ENCODE assay signal across 2 cellular contexts in the genomic region with DNA sequence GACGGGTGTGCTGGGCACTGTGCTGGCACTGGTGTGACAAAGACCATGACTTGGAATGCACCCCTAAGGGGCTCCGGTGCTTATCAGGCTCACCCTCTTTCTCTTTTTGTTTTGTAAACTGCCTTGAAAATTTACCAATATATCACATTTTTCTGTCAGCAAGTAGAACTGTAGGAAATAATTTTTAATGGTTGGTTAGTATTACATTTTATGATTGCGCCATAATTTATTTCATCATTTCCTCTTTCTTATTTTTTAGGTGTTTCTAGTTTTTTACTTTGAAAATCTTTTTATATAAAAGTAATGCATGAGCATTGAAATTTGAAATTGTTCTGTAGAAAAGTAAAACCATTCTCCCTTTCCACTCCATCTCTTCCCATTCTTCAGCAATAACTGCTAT.
A peak's percentile ranks its signal among the peaks of the same experiment; 100 is the strongest.
TF ChIP-seq lines count a peak whose summit lies in the region.

No MANE protein-coding gene starts in this region.

TF ChIP-seq in IMR-90, 13 proteins besides CTCF, POLR2A, EP300 and RAD21:
- TF ChIP-seq RCOR1 (IDR thresholded peaks at IDR 0.05; ENCODE audit: insufficient replicate concordance, low read length), result no peak
- TF ChIP-seq, protein P1, sequence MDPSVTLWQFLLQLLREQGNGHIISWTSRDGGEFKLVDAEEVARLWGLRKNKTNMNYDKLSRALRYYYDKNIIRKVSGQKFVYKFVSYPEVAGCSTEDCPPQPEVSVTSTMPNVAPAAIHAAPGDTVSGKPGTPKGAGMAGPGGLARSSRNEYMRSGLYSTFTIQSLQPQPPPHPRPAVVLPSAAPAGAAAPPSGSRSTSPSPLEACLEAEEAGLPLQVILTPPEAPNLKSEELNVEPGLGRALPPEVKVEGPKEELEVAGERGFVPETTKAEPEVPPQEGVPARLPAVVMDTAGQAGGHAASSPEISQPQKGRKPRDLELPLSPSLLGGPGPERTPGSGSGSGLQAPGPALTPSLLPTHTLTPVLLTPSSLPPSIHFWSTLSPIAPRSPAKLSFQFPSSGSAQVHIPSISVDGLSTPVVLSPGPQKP (IDR thresholded peaks at IDR 0.05; ENCODE audit: borderline replicate concordance, low read depth, low read length), result no peak
- TF ChIP-seq, protein P2, sequence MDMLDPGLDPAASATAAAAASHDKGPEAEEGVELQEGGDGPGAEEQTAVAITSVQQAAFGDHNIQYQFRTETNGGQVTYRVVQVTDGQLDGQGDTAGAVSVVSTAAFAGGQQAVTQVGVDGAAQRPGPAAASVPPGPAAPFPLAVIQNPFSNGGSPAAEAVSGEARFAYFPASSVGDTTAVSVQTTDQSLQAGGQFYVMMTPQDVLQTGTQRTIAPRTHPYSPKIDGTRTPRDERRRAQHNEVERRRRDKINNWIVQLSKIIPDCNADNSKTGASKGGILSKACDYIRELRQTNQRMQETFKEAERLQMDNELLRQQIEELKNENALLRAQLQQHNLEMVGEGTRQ (IDR thresholded peaks at IDR 0.05; ENCODE audit: low read depth, low read length), result no peak
- peak; percentile 57 for TF ChIP-seq CEBPB (IDR thresholded peaks at IDR 0.05; ENCODE audit: low read depth, low read length)
- no peak for TF ChIP-seq MAZ (IDR thresholded peaks at IDR 0.05; ENCODE audit: borderline replicate concordance, low read depth, low read length)
- no peak for TF ChIP-seq NFE2L2 (IDR thresholded peaks at IDR 0.05; ENCODE audit: low read depth, low read length)
- no peak for TF ChIP-seq MAFK (IDR thresholded peaks at IDR 0.05; ENCODE audit: low read depth, low read length)

TF ChIP-seq in K562, 482 proteins besides CTCF, POLR2A, EP300 and RAD21:
- TF ChIP-seq MEF2A (IDR thresholded peaks at IDR 0.05; ENCODE audit: control insufficient read depth, low read depth, low read length), result no peak
- TF ChIP-seq, protein P3, sequence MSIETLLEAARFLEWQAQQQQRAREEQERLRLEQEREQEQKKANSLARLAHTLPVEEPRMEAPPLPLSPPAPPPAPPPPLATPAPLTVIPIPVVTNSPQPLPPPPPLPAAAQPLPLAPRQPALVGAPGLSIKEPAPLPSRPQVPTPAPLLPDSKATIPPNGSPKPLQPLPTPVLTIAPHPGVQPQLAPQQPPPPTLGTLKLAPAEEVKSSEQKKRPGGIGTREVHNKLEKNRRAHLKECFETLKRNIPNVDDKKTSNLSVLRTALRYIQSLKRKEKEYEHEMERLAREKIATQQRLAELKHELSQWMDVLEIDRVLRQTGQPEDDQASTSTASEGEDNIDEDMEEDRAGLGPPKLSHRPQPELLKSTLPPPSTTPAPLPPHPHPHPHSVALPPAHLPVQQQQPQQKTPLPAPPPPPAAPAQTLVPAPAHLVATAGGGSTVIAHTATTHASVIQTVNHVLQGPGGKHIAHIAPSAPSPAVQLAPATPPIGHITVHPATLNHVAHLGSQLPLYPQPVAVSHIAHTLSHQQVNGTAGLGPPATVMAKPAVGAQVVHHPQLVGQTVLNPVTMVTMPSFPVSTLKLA (conservative IDR thresholded peaks at IDR 0.05), result no peak
- TF ChIP-seq NFATC3 (IDR thresholded peaks at IDR 0.05), result no peak
- TF ChIP-seq ZNF23 (CRISPR knock-in tag; IDR thresholded peaks at IDR 0.05), result no peak
- TF ChIP-seq CEBPG (CRISPR knock-in tag; IDR thresholded peaks at IDR 0.05), result no peak
- TF ChIP-seq CEBPG (tag; conservative IDR thresholded peaks at IDR 0.05 in 1 of 2, IDR thresholded peaks at IDR 0.05 in 1 of 2), result peak in 1 of 2 experiments; percentile 77; a peak in 3 of 4 replicates
- TF ChIP-seq RBFOX2 (IDR thresholded peaks at IDR 0.05; ENCODE audit: low read depth, low read length), result no peak
- peak; percentile 41; the same call in 1 of the 2 replicates for TF ChIP-seq CEBPB (tag; IDR thresholded peaks at IDR 0.05)
- no peak for TF ChIP-seq EHMT2 (IDR thresholded peaks at IDR 0.05)
- TF ChIP-seq ZC3H8 (IDR thresholded peaks at IDR 0.05), result no peak
- TF ChIP-seq, protein P4, sequence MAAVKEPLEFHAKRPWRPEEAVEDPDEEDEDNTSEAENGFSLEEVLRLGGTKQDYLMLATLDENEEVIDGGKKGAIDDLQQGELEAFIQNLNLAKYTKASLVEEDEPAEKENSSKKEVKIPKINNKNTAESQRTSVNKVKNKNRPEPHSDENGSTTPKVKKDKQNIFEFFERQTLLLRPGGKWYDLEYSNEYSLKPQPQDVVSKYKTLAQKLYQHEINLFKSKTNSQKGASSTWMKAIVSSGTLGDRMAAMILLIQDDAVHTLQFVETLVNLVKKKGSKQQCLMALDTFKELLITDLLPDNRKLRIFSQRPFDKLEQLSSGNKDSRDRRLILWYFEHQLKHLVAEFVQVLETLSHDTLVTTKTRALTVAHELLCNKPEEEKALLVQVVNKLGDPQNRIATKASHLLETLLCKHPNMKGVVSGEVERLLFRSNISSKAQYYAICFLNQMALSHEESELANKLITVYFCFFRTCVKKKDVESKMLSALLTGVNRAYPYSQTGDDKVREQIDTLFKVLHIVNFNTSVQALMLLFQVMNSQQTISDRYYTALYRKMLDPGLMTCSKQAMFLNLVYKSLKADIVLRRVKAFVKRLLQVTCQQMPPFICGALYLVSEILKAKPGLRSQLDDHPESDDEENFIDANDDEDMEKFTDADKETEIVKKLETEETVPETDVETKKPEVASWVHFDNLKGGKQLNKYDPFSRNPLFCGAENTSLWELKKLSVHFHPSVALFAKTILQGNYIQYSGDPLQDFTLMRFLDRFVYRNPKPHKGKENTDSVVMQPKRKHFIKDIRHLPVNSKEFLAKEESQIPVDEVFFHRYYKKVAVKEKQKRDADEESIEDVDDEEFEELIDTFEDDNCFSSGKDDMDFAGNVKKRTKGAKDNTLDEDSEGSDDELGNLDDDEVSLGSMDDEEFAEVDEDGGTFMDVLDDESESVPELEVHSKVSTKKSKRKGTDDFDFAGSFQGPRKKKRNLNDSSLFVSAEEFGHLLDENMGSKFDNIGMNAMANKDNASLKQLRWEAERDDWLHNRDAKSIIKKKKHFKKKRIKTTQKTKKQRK (IDR thresholded peaks at IDR 0.05; ENCODE audit: borderline replicate concordance, low read depth, low read length), result no peak
- TF ChIP-seq TCF7L2 (IDR thresholded peaks at IDR 0.05; ENCODE audit: low read depth, low read length), result no peak
- TF ChIP-seq, protein P5, sequence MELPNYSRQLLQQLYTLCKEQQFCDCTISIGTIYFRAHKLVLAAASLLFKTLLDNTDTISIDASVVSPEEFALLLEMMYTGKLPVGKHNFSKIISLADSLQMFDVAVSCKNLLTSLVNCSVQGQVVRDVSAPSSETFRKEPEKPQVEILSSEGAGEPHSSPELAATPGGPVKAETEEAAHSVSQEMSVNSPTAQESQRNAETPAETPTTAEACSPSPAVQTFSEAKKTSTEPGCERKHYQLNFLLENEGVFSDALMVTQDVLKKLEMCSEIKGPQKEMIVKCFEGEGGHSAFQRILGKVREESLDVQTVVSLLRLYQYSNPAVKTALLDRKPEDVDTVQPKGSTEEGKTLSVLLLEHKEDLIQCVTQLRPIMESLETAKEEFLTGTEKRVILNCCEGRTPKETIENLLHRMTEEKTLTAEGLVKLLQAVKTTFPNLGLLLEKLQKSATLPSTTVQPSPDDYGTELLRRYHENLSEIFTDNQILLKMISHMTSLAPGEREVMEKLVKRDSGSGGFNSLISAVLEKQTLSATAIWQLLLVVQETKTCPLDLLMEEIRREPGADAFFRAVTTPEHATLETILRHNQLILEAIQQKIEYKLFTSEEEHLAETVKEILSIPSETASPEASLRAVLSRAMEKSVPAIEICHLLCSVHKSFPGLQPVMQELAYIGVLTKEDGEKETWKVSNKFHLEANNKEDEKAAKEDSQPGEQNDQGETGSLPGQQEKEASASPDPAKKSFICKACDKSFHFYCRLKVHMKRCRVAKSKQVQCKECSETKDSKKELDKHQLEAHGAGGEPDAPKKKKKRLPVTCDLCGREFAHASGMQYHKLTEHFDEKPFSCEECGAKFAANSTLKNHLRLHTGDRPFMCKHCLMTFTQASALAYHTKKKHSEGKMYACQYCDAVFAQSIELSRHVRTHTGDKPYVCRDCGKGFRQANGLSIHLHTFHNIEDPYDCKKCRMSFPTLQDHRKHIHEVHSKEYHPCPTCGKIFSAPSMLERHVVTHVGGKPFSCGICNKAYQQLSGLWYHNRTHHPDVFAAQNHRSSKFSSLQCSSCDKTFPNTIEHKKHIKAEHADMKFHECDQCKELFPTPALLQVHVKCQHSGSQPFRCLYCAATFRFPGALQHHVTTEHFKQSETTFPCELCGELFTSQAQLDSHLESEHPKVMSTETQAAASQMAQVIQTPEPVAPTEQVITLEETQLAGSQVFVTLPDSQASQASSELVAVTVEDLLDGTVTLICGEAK (IDR thresholded peaks at IDR 0.05), result no peak
- TF ChIP-seq, protein P5 (CRISPR knock-in tag; IDR thresholded peaks at IDR 0.05), result no peak
- no peak for TF ChIP-seq CBX5 (IDR thresholded peaks at IDR 0.05; ENCODE audit: borderline replicate concordance, low read depth)
- TF ChIP-seq NR3C1 (CRISPR knock-in tag; IDR thresholded peaks at IDR 0.05), result no peak
- TF ChIP-seq, protein P6, sequence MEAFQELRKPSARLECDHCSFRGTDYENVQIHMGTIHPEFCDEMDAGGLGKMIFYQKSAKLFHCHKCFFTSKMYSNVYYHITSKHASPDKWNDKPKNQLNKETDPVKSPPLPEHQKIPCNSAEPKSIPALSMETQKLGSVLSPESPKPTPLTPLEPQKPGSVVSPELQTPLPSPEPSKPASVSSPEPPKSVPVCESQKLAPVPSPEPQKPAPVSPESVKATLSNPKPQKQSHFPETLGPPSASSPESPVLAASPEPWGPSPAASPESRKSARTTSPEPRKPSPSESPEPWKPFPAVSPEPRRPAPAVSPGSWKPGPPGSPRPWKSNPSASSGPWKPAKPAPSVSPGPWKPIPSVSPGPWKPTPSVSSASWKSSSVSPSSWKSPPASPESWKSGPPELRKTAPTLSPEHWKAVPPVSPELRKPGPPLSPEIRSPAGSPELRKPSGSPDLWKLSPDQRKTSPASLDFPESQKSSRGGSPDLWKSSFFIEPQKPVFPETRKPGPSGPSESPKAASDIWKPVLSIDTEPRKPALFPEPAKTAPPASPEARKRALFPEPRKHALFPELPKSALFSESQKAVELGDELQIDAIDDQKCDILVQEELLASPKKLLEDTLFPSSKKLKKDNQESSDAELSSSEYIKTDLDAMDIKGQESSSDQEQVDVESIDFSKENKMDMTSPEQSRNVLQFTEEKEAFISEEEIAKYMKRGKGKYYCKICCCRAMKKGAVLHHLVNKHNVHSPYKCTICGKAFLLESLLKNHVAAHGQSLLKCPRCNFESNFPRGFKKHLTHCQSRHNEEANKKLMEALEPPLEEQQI (IDR thresholded peaks at IDR 0.05), result no peak
- TF ChIP-seq, protein P7, sequence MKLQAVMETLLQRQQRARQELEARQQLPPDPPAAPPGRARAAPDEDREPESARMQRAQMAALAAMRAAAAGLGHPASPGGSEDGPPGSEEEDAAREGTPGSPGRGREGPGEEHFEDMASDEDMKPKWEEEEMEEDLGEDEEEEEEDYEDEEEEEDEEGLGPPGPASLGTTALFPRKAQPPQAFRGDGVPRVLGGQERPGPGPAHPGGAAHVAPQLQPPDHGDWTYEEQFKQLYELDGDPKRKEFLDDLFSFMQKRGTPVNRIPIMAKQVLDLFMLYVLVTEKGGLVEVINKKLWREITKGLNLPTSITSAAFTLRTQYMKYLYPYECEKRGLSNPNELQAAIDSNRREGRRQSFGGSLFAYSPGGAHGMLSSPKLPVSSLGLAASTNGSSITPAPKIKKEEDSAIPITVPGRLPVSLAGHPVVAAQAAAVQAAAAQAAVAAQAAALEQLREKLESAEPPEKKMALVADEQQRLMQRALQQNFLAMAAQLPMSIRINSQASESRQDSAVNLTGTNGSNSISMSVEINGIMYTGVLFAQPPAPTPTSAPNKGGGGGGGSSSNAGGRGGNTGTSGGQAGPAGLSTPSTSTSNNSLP (IDR thresholded peaks at IDR 0.05; ENCODE audit: borderline replicate concordance, low read depth, low read length), result no peak
